Comparison of ENCODE assay signal across 1 cellular context in genomic region chr17:28500712-28501379, GRCh38.
TF ChIP-seq lines count a peak whose summit lies in the region.

No MANE protein-coding gene starts in this region.

TF ChIP-seq in H1, 55 proteins besides CTCF, POLR2A, EP300 and RAD21:
- TF ChIP-seq BCL11A (IDR thresholded peaks at IDR 0.05; ENCODE audit: low read depth in 2 of 2, low read length in 2 of 2) (no peak), RFX5 (IDR thresholded peaks at IDR 0.05; ENCODE audit: borderline replicate concordance, low read depth, low read length) (no peak), JUN (IDR thresholded peaks at IDR 0.05; ENCODE audit: low read depth, low read length) (no peak), GTF2F1 (IDR thresholded peaks at IDR 0.05; ENCODE audit: borderline replicate concordance, low read depth, low read length) (no peak), JUND (IDR thresholded peaks at IDR 0.05; ENCODE audit: low read length) (no peak), KDM5A (IDR thresholded peaks at IDR 0.05; ENCODE audit: low read length) (no peak), SP4 (IDR thresholded peaks at IDR 0.05; ENCODE audit: low read length) (no peak), SP2 (IDR thresholded peaks at IDR 0.05; ENCODE audit: low read length) (no peak), CTBP2 (IDR thresholded peaks at IDR 0.05; ENCODE audit: borderline replicate concordance, insufficient read depth, insufficient read length, low read length) (no peak), CHD2 (IDR thresholded peaks at IDR 0.05; ENCODE audit: low read length) (no peak), HDAC2 (IDR thresholded peaks at IDR 0.05; ENCODE audit: borderline replicate concordance in 1 of 2, low read depth in 2 of 2, low read length in 2 of 2) (no peak), E2F6 (IDR thresholded peaks at IDR 0.05) (no peak), EZH2 (IDR thresholded peaks at IDR 0.05; ENCODE audit: low read depth, low read length, severe bottlenecking) (no peak), HDAC6 (IDR thresholded peaks at IDR 0.05; ENCODE audit: low read depth, low read length) (no peak)
- TF ChIP-seq, protein P1, sequence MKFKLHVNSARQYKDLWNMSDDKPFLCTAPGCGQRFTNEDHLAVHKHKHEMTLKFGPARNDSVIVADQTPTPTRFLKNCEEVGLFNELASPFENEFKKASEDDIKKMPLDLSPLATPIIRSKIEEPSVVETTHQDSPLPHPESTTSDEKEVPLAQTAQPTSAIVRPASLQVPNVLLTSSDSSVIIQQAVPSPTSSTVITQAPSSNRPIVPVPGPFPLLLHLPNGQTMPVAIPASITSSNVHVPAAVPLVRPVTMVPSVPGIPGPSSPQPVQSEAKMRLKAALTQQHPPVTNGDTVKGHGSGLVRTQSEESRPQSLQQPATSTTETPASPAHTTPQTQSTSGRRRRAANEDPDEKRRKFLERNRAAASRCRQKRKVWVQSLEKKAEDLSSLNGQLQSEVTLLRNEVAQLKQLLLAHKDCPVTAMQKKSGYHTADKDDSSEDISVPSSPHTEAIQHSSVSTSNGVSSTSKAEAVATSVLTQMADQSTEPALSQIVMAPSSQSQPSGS (IDR thresholded peaks at IDR 0.05; ENCODE audit: low read length): no peak
